In the genomic region with DNA sequence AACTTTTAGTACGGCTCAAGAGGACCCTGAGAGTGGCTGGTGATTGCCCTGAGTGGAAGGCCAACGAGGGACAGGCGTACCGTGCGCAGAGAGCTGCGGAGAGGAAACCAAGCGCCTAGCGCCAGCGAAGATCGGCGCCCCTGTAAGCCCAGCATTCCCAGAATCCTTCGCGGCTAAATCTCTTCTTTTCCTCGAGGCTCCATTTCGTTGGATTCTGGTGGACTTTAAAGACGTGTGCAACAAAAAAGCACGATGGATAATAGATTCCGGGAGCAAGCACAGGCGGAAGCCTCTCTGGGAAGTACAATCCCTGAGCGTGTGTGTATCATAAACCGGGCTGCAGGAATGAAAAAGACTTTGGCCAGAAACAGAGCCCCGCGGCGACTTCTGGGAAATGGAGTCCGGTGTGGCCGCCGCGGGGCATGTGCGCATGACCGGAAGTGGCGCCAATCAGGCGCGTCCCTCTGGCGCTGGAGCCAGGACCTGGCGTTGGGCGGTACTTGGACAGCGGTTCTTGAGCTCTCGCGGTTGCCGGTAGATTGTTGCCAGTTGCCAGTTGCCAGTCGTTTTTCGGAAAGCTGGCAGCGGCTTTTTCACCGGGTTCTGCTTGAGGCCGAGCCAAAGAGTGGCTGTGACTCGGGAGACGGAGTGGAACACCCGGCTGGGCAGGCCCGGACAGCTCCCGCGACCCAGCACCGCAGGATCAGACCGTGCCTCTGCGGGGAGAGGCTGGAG, we compare ENCODE assay signal across 8 cellular contexts. TPM values are rescaled to one million over a fixed set of nuclear protein-coding genes. Genes with fewer than 3 reads are reported as not detected.
DNase-seq lines count a peak whose midpoint lies in the region; ATAC-seq and TF ChIP-seq lines count a peak whose summit lies in the region.

A gene (plus strand): TSS at position 449 of the 735 bp plus-strand sequence. CDS start 406 bp downstream, outside the sequence.

- H3K27ac Mint-ChIP-seq in activated B cell treated with CpG ODN at 0.5 μM for 24 hours, result peak within 1 kb of the TSS; percentile 98

- H3K4me1 ChIP-seq in smooth muscle cell (ENCODE audit: low read depth), result peaks cover 18% of the 10 kb centered on the region

- peak within 1 kb of the TSS; percentile 87 for H3K4me2 ChIP-seq in smooth muscle cell

- H3K27me3 Mint-ChIP-seq in activated B cell treated with CpG ODN at 0.5 μM for 24 hours, result no peaks in the 10 kb centered on the region

- peak within 1 kb of the TSS; percentile 72 for H3K27ac ChIP-seq in smooth muscle cell (ENCODE audit: low read depth)

- H3K36me3 Mint-ChIP-seq in activated B cell treated with CpG ODN at 0.5 μM for 24 hours (ENCODE audit: low read depth), result peaks cover 27% of the 10 kb centered on the region

- TF ChIP-seq CTCF in AG09319 (IDR thresholded peaks at IDR 0.05; ENCODE audit: low read depth, low read length) (no peak), activated B cell treated with CpG ODN at 0.5 μM for 24 hours (IDR thresholded peaks at IDR 0.05) (no peak), cardiac fibroblast (IDR thresholded peaks at IDR 0.05; ENCODE audit: low read depth, low read length) (no peak), smooth muscle cell (IDR thresholded peaks at IDR 0.05; ENCODE audit: borderline replicate concordance, insufficient read depth, poor library complexity, severe bottlenecking) (no peak)

- H3K4me3 ChIP-seq in cardiac fibroblast (replicated peaks in 1 of 2; ENCODE audit: low read depth in 2 of 2, low read length in 2 of 2) (peak within 1 kb of the TSS; percentile 90 to 96), smooth muscle cell (peak within 1 kb of the TSS; percentile 77)

- H3K36me3 ChIP-seq in smooth muscle cell (ENCODE audit: low read depth), result no peaks in the 10 kb centered on the region

- no peaks in the 10 kb centered on the region for H3K9me3 ChIP-seq in smooth muscle cell (replicated peaks; ENCODE audit: low read depth)

- intact Hi-C loops in activated B cell treated with CpG ODN at 0.5 μM for 24 hours (cut with micrococcal nuclease), result loop anchor here (1.0 to 2.0 kb wide), 4 partner anchors 27 to 209 kb away; a partner anchor contains a TSS

- DNase-seq in AG09319 (ENCODE audit: extremely low read depth, low read depth), result peak; percentile 74
- DNase-seq in NCI-H345 treated with DMSO at 0.1 percent for 48 hours (lab: John Stamatoyannopoulos, UW; ENCODE audit: unreplicated experiment), result peak; percentile 89
- peak; percentile 93 for DNase-seq in activated B cell treated with CpG ODN at 0.5 μM for 24 hours
- peak; percentile 93 for DNase-seq in cardiac fibroblast (ENCODE audit: low read depth in 2 of 2)
- peak; percentile 93 for DNase-seq in inferior parietal cortex (ENCODE audit: extremely low spot score)
- peak; percentile 86 for DNase-seq in smooth muscle cell (lab: John Stamatoyannopoulos, UW; ENCODE audit: unreplicated experiment)

- peaks cover 10% of the 10 kb centered on the region for H3F3A ChIP-seq in smooth muscle cell (ENCODE audit: low read depth)

- peak within 1 kb of the TSS; percentile 99 for H3K4me3 Mint-ChIP-seq in activated B cell treated with CpG ODN at 0.5 μM for 24 hours

- H3K9me3 Mint-ChIP-seq in activated B cell treated with CpG ODN at 0.5 μM for 24 hours, result no peaks in the 10 kb centered on the region

- peak; percentile 70 for ATAC-seq in GM19043 (IDR thresholded peaks at IDR 0.05; ENCODE audit: low read depth, unreplicated experiment)
- ATAC-seq in HG03342 (IDR thresholded peaks at IDR 0.05; ENCODE audit: unreplicated experiment), result peak; percentile 75
- ATAC-seq in activated B cell treated with CpG ODN at 0.5 μM for 24 hours (ENCODE audit: low read depth), result peak; percentile 94

- CTCF ChIA-PET in activated B cell treated with CpG ODN at 0.5 μM for 24 hours (lab: Charles Lee), result interaction anchor here (1.3 kb wide), 1 partner anchor 210 kb away, joined by 3 read pairs; no protein-coding TSS in a partner anchor

- peaks cover 63% of the 10 kb centered on the region for H3K79me2 ChIP-seq in smooth muscle cell (ENCODE audit: low read depth)

- WGBS in smooth muscle cell (ENCODE audit: low lambda C conversion rate), result under 1% methylated on average over 54 of the region's 54 CpGs

- POLR2A ChIA-PET in activated B cell treated with CpG ODN at 0.5 μM for 24 hours (lab: Charles Lee), result interaction anchor here (0.6 to 2.5 kb wide), 15 partner anchors 8 to 1128 kb away, joined by 3 to 39 read pairs (median 4); a partner anchor contains a TSS

- H2AFZ ChIP-seq in smooth muscle cell (ENCODE audit: low read depth), result peak within 1 kb of the TSS; percentile 86

- peak within 1 kb of the TSS; percentile 81 for H3K9ac ChIP-seq in smooth muscle cell (ENCODE audit: low read depth)

- H3K4me1 Mint-ChIP-seq in activated B cell treated with CpG ODN at 0.5 μM for 24 hours, result peaks cover 41% of the 10 kb centered on the region

- H3K27me3 ChIP-seq in smooth muscle cell (ENCODE audit: low read depth), result no peaks in the 10 kb centered on the region

- peaks cover 26% of the 10 kb centered on the region for H4K20me1 ChIP-seq in smooth muscle cell (ENCODE audit: low read depth)

RNA-seq across cellular contexts. Expression of the gene that starts here (rescaled TPM):
- total RNA-seq in activated B cell treated with CpG ODN at 0.5 μM for 24 hours (13.5 and 14.0 TPM in 2 replicates), smooth muscle cell (6.6 and 8.6 TPM in 2 replicates)
- 4.3 and 4.9 TPM in 2 replicates for polyA plus RNA-seq in smooth muscle cell

Comparison
In these comparisons a context has a peak if more than half of its experiments do, and no peak if none do; other contexts are left out.
1. Peak in every context shown above with its lines: DNase-seq, ATAC-seq, H3K4me3 ChIP-seq and H3K27ac ChIP-seq.